ENCODE assay signal across 8 cellular contexts in the genomic region with DNA sequence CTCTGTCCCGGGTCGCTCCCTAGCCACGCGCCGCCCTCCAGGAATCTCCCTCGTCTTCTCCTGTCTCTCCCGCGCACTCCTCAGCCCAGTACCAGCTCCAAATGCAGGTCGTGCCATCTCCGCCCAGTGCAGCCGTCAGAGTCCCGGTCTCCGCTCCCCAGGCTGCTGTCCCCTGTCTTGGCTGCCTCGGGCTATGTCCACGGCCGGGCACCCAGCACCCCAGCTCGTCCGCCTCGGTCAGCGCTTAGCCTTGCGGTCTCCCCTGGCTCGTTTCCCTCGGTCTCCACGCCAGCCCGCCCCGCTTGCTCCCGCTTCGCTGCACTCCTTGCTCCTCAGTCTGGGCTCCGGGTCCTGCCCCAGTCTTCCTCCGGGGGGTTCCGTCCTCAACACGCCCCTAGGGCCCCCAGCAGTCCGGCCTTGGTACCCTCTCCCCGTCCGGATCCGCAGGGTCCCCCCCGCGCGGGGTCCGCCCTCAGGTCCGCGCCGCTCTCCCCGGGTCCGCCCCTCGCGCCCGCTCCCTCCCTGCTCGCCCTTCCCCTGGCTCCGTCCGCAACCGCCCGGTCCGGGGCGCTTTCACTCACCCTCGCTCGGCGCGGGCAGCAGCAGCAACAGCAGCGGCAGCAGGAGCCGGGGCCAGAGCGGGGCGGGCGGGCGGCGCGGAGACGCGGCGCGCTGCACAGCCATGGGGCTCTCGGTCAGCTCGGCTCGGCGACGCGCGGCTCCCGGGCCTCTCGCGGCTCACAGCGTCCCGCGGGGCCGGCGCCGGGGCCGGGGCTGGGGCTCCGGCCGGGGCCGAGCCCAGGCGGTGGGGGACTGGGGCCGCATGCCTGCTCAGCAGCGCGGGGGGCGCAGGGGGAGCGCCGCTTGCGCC. TPM values are rescaled to one million over a fixed set of nuclear protein-coding genes. Genes with fewer than 3 reads are reported as not detected.
A peak's percentile ranks its signal among the peaks of the same experiment; 100 is the strongest.
DNase-seq lines count a peak whose midpoint lies in the region; ATAC-seq and TF ChIP-seq lines count a peak whose summit lies in the region.

No MANE protein-coding gene starts in this region.

- no peaks in the 10 kb centered on the region for H3K79me2 ChIP-seq in parathyroid adenoma

- H3K4me3 Mint-ChIP-seq in activated CD8-positive, alpha-beta memory T cell treated with anti-CD3 and anti-CD28 coated beads, Interleukin-2, amount 10 ng/mL, durations not matched to agents 7 days and 5 days = peak overlapping the region; percentile 49
- peak overlapping the region; percentile 66 for H3K4me3 Mint-ChIP-seq in activated CD8-positive, alpha-beta T cell treated with anti-CD3 and anti-CD28 coated beads for 36 hours

- POLR2A ChIA-PET in activated CD8-positive, alpha-beta T cell treated with anti-CD3 and anti-CD28 coated beads for 36 hours (lab: Charles Lee) = interaction anchor here (1.0 to 1.4 kb wide), 2 partner anchors 8 to 73 kb away, joined by 4 read pairs; a partner anchor contains a TSS

- H3K4me3 ChIP-seq in heart left ventricle = peak overlapping the region; percentile 24 to 68 (median 58)
- H3K4me3 ChIP-seq in parathyroid adenoma (ENCODE audit: low read depth, low read length) = peak overlapping the region; percentile 78

- H3K9me3 ChIP-seq in heart left ventricle = no peaks in the 10 kb centered on the region
- H3K9me3 ChIP-seq in parathyroid adenoma (ENCODE audit: control insufficient read depth, low read length) = no peaks in the 10 kb centered on the region

- no peak for TF ChIP-seq POLR2A in heart left ventricle (IDR thresholded peaks at IDR 0.05)

- H3K36me3 ChIP-seq in heart left ventricle (no peaks in the 10 kb centered on the region), parathyroid adenoma (ENCODE audit: control insufficient read depth, insufficient read depth, low read length) (no peaks in the 10 kb centered on the region)

- peak overlapping the region; percentile 59 for H2AFZ ChIP-seq in parathyroid adenoma

- peaks cover 78% of the 10 kb centered on the region for H3K27me3 Mint-ChIP-seq in activated CD8-positive, alpha-beta memory T cell treated with anti-CD3 and anti-CD28 coated beads, Interleukin-2, amount 10 ng/mL, durations not matched to agents 7 days and 5 days
- peaks cover 53% of the 10 kb centered on the region for H3K27me3 Mint-ChIP-seq in activated CD8-positive, alpha-beta T cell treated with anti-CD3 and anti-CD28 coated beads for 36 hours

- H3K4me2 ChIP-seq in parathyroid adenoma (ENCODE audit: low read length) = peak overlapping the region; percentile 95

- peaks cover 0 to 26% (median 14%) of the 10 kb centered on the region in 12 donors for H3K4me1 ChIP-seq in heart left ventricle
- peaks cover 13% of the 10 kb centered on the region for H3K4me1 ChIP-seq in parathyroid adenoma

- no peak overlapping the region for H3K27ac Mint-ChIP-seq in activated CD8-positive, alpha-beta memory T cell treated with anti-CD3 and anti-CD28 coated beads, Interleukin-2, amount 10 ng/mL, durations not matched to agents 7 days and 5 days
- H3K27ac Mint-ChIP-seq in activated CD8-positive, alpha-beta T cell treated with anti-CD3 and anti-CD28 coated beads for 36 hours = no peak overlapping the region

- WGBS in heart left ventricle, 4 donors = 0 to 1% (median 1%) methylated on average over 33 to 99 of the region's 99 CpGs

- TF ChIP-seq CTCF in activated CD8-positive, alpha-beta T cell treated with anti-CD3 and anti-CD28 coated beads for 36 hours (IDR thresholded peaks at IDR 0.05) = no peak
- TF ChIP-seq CTCF in heart left ventricle (IDR thresholded peaks at IDR 0.05) (no peak), parathyroid adenoma (IDR thresholded peaks at IDR 0.05) (no peak)

- H3K4me1 Mint-ChIP-seq in activated CD8-positive, alpha-beta memory T cell treated with anti-CD3 and anti-CD28 coated beads, Interleukin-2, amount 10 ng/mL, durations not matched to agents 7 days and 5 days = peaks cover 7% of the 10 kb centered on the region
- H3K4me1 Mint-ChIP-seq in activated CD8-positive, alpha-beta T cell treated with anti-CD3 and anti-CD28 coated beads for 36 hours (ENCODE audit: low read depth) = peaks cover 12% of the 10 kb centered on the region

- peak; percentile 61 for ATAC-seq in activated CD8-positive, alpha-beta memory T cell treated with anti-CD3 and anti-CD28 coated beads, Interleukin-2, amount 10 ng/mL, durations not matched to agents 7 days and 5 days
- ATAC-seq in activated CD8-positive, alpha-beta T cell treated with anti-CD3 and anti-CD28 coated beads for 36 hours = peak; percentile 58
- ATAC-seq in heart left ventricle = peak; percentile 14 to 73 (median 58)
- no peak for ATAC-seq in HG03521 (IDR thresholded peaks at IDR 0.05; ENCODE audit: unreplicated experiment)

- no peak overlapping the region for H3K9ac ChIP-seq in parathyroid adenoma

- H3K27ac ChIP-seq in heart left ventricle (no peak overlapping the region), parathyroid adenoma (peak overlapping the region; percentile 83)

- DNase-seq in activated CD8-positive, alpha-beta memory T cell treated with anti-CD3 and anti-CD28 coated beads, Interleukin-2, amount 10 ng/mL, durations not matched to agents 7 days and 5 days = no peak
- no peak for DNase-seq in activated CD8-positive, alpha-beta memory T cell treated with anti-CD3 and anti-CD28 coated beads, Interleukin-2, amount 50 U/mL, for 48 hours
- DNase-seq in activated CD8-positive, alpha-beta T cell treated with anti-CD3 and anti-CD28 coated beads for 36 hours = no peak
- DNase-seq in heart left ventricle (no peak), NCI-H1694 treated with DMSO at 0.1 percent for 48 hours (lab: John Stamatoyannopoulos, UW) (no peak), activated gamma-delta T cell treated with Interleukin-2 at 50 U/mL for 16 hours (no peak)

- intact Hi-C loops in activated CD8-positive, alpha-beta T cell treated with anti-CD3 and anti-CD28 coated beads for 36 hours (cut with micrococcal nuclease) = no loop called here
- intact Hi-C loops in heart left ventricle (cut with DNase I) = no loop called here

- no peaks in the 10 kb centered on the region for H3K36me3 Mint-ChIP-seq in activated CD8-positive, alpha-beta memory T cell treated with anti-CD3 and anti-CD28 coated beads, Interleukin-2, amount 10 ng/mL, durations not matched to agents 7 days and 5 days
- H3K36me3 Mint-ChIP-seq in activated CD8-positive, alpha-beta T cell treated with anti-CD3 and anti-CD28 coated beads for 36 hours (ENCODE audit: low read depth) = no peaks in the 10 kb centered on the region

- H3K9me3 Mint-ChIP-seq in activated CD8-positive, alpha-beta memory T cell treated with anti-CD3 and anti-CD28 coated beads, Interleukin-2, amount 10 ng/mL, durations not matched to agents 7 days and 5 days (ENCODE audit: low read depth) = no peaks in the 10 kb centered on the region
- no peaks in the 10 kb centered on the region for H3K9me3 Mint-ChIP-seq in activated CD8-positive, alpha-beta T cell treated with anti-CD3 and anti-CD28 coated beads for 36 hours

- CTCF ChIA-PET in activated CD8-positive, alpha-beta memory T cell treated with anti-CD3 and anti-CD28 coated beads, Interleukin-2, amount 10 ng/mL, durations not matched to agents 7 days and 5 days (lab: Charles Lee) = interaction anchor here (1.2 to 1.4 kb wide), 4 partner anchors 8 to 58 kb away, joined by 3 to 5 read pairs (median 4); no protein-coding TSS in a partner anchor
- CTCF ChIA-PET in activated CD8-positive, alpha-beta T cell treated with anti-CD3 and anti-CD28 coated beads for 36 hours (lab: Charles Lee) = interaction anchor here (1.1 to 11.8 kb wide), 4 partner anchors 8 to 59 kb away, joined by 3 to 211 read pairs (median 10); no protein-coding TSS in a partner anchor

- peaks cover 0 to 71% (median 18%) of the 10 kb centered on the region in 9 donors for H3K27me3 ChIP-seq in heart left ventricle
- no peaks in the 10 kb centered on the region for H3K27me3 ChIP-seq in parathyroid adenoma (ENCODE audit: control insufficient read depth, insufficient read depth, low read length)

RNA-seq across cellular contexts. Expression of a gene that starts 0.5 kb away (rescaled TPM):
- not detected for total RNA-seq in activated CD8-positive, alpha-beta memory T cell treated with anti-CD3 and anti-CD28 coated beads, Interleukin-2, amount 10 ng/mL, durations not matched to agents 7 days and 5 days
- total RNA-seq in activated CD8-positive, alpha-beta T cell treated with anti-CD3 and anti-CD28 coated beads for 36 hours = not detected
- under 1 TPM in 3 of 9 donors, not detected in 6; 0.09 to 0.33 (median 0.22) TPM for total RNA-seq in heart left ventricle
- under 1 TPM in 1 of 2 donors, not detected in 1; 0.07 TPM for polyA plus RNA-seq in heart left ventricle

RNA-seq across cellular contexts. Expression of a gene that starts 45.4 kb away (rescaled TPM):
- total RNA-seq in activated CD8-positive, alpha-beta memory T cell treated with anti-CD3 and anti-CD28 coated beads, Interleukin-2, amount 10 ng/mL, durations not matched to agents 7 days and 5 days = under 1 TPM; 0.14 to 0.26 TPM
- under 1 TPM; 0.20 to 0.31 TPM for total RNA-seq in activated CD8-positive, alpha-beta T cell treated with anti-CD3 and anti-CD28 coated beads for 36 hours
- total RNA-seq in heart left ventricle = 1 to 10 TPM in 4 of 9 donors, under 1 TPM in 5; 0.25 to 2.7 (median 0.75) TPM
- polyA plus RNA-seq in heart left ventricle = under 1 TPM; 0.22 to 0.80 TPM
